ENCODE assay signal across 7 cellular contexts in genomic region chr16:82262244-82262643, GRCh38.
"Had no signal": no experiment of that assay in that cellular context is flagged by ENCODE, and none has a peak within 500 bp of the region (broad histone marks: within the 10 kb centered on the region; RNA-seq: fewer than 3 reads in every experiment).

No MANE protein-coding gene starts in this region.

- H3K27ac ChIP-seq: GM23248 had no signal

- DNase-seq: GM23248, GOT3, H7, IMR-90 had no signal

- H3K9me3 ChIP-seq: HAP-1 had no signal

- ATAC-seq: HCT116, K562 had no signal

- H3K4me1 ChIP-seq: HAP-1 had no signal

- H3K36me3 ChIP-seq: HAP-1 had no signal

- H3K4me3 ChIP-seq: GM23248, HAP-1, K562 had no signal
